Comparison of ENCODE assay signal across 8 cellular contexts in the genomic region with DNA sequence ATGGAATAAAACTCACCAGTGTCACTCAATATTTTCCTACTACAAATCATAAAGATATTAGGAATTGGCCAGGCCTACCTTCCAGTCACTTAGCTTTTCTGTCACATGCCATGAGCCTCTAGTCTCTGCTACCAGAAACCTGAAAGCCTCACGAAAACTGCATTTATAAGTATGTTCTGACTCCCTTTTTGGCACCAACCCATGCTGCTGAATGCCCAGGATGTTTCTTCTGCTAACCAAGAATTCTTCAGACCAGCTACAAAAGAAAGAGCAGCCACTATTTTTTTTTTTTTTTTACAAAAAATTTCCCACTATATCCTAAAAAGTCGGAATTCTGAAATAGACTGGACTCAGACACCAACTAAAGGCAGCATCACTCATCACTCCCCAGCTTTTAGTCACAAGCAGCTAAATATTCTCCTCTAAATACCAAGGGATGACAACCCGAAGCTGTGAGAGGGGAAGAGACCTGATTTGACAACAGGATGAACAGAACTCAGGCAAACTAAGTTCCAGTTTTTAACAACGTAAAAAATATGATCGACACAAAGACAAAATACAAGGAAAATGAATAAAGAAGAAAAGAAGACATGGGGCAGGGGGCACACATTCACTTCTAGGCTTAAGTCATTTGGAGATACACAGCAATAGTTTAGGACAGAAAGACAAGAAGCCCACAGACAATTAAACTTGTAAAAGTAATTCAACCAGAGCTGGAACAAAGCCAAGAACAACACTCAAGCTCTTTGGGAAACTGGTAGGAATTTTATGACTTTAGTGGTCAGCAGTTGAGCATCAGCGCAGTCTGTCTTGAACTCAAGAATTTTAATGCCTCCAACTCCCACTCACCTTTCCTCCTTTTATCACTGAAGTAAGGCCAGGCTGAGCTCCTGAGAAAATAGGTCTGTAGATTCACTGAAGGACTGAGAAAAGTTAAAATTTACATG. TPM values are rescaled to one million over a fixed set of nuclear protein-coding genes. Genes with fewer than 3 reads are reported as not detected.
DNase-seq lines count a peak whose midpoint lies in the region; ATAC-seq and TF ChIP-seq lines count a peak whose summit lies in the region.

No MANE protein-coding gene starts in this region.

- no peaks in the 10 kb centered on the region for H3K9me3 Mint-ChIP-seq in neural crest cell

- H3K27ac ChIP-seq in heart right ventricle (peak overlapping the region in 9 of 10 donors; percentile 92 to 99 (median 97)), PC-3 (ENCODE audit: low read length) (peak overlapping the region; percentile 93)
- peak overlapping the region; percentile 97 for H3K27ac ChIP-seq in effector memory CD4-positive, alpha-beta T cell (ENCODE audit: insufficient read depth, low read length, poor library complexity, severe bottlenecking)

- H3K4me1 ChIP-seq in heart right ventricle (peaks cover 0 to 65% (median 59%) of the 10 kb centered on the region in 9 donors), PC-3 (ENCODE audit: insufficient read depth, low read length) (peaks cover 48% of the 10 kb centered on the region)
- H3K4me1 ChIP-seq in effector memory CD4-positive, alpha-beta T cell (ENCODE audit: control insufficient read depth, insufficient read depth, low read length, poor library complexity, severe bottlenecking) = peaks cover 17% of the 10 kb centered on the region

- H3F3A ChIP-seq in PC-3 (ENCODE audit: low read length, unreplicated experiment) = peaks cover 8% of the 10 kb centered on the region

- H3K9me3 ChIP-seq in heart right ventricle (no peaks in the 10 kb centered on the region), PC-3 (ENCODE audit: low read length) (no peaks in the 10 kb centered on the region)
- no peaks in the 10 kb centered on the region for H3K9me3 ChIP-seq in effector memory CD4-positive, alpha-beta T cell (ENCODE audit: control insufficient read depth, low read length)

- H3K27me3 Mint-ChIP-seq in neural crest cell (ENCODE audit: low read depth) = peaks cover 13% of the 10 kb centered on the region

- H3K27me3 ChIP-seq in heart right ventricle (no peaks in the 10 kb centered on the region), PC-3 (ENCODE audit: low read length) (no peaks in the 10 kb centered on the region)
- H3K27me3 ChIP-seq in effector memory CD4-positive, alpha-beta T cell (replicated peaks; ENCODE audit: control insufficient read depth, insufficient read depth, low read length, poor library complexity, severe bottlenecking) = no peaks in the 10 kb centered on the region

- H3K79me2 ChIP-seq in PC-3 (ENCODE audit: low read length) = peaks cover 68% of the 10 kb centered on the region

- peaks cover 38% of the 10 kb centered on the region for H4K20me1 ChIP-seq in PC-3 (ENCODE audit: low read length)

- CTCF ChIA-PET in PC-3 (lab: Charles Lee) = interaction anchor here (0.7 to 2.4 kb wide), 4 partner anchors 9 to 572 kb away, joined by 3 to 12 read pairs (median 6); no protein-coding TSS in a partner anchor

- no peak overlapping the region for H2AFZ ChIP-seq in PC-3 (ENCODE audit: low read length)

- peak in 1 of 2 donors; percentile 21 for DNase-seq in heart right ventricle
- no peak for DNase-seq in cardiac septum (ENCODE audit: low spot score)
- DNase-seq in PC-3 = peak; percentile 91
- DNase-seq in effector memory CD4-positive, alpha-beta T cell = no peak
- no peak for DNase-seq in neural crest cell (ENCODE audit: low read depth, low spot score)
- no peak for DNase-seq in NCI-H1694 treated with DMSO at 0.1 percent for 48 hours (lab: John Stamatoyannopoulos, UW)

- BruUV-seq in PC-3 (replicated peaks; lab: Mats Ljungman, UMichigan) = no TSS peak

- H3K4me3 ChIP-seq in heart right ventricle (peak overlapping the region; percentile 65 to 100 (median 78)), PC-3 (ENCODE audit: low read length) (peak overlapping the region; percentile 90)
- peak overlapping the region; percentile 78 for H3K4me3 ChIP-seq in effector memory CD4-positive, alpha-beta T cell (ENCODE audit: insufficient read depth, low read depth, low read length, poor library complexity, severe bottlenecking)

- no peaks in the 10 kb centered on the region for H3K9me2 ChIP-seq in PC-3 (replicated peaks; ENCODE audit: low read length)

- H3K9ac ChIP-seq in PC-3 (ENCODE audit: low read length) = peak overlapping the region; percentile 96

- 25 to 36% methylated on average over 6 of the region's 6 CpGs for WGBS in heart right ventricle, 2 donors

- POLR2A ChIA-PET in PC-3 (lab: Charles Lee; ENCODE audit: unreplicated experiment) = interaction anchor here (0.6 to 0.7 kb wide), 3 partner anchors 8 to 132 kb away, joined by 3 to 8 read pairs (median 3); no protein-coding TSS in a partner anchor

- ATAC-seq in heart right ventricle (no peak), PC-3 (peak; percentile 45), HG03342 (IDR thresholded peaks at IDR 0.05; ENCODE audit: unreplicated experiment) (no peak), GM21526 (IDR thresholded peaks at IDR 0.05; ENCODE audit: low FRiP score, unreplicated experiment) (no peak)

- peak overlapping the region; percentile 4 for H3K27ac Mint-ChIP-seq in neural crest cell (ENCODE audit: unreplicated experiment)

- H3K4me2 ChIP-seq in PC-3 (ENCODE audit: low read length) = peak overlapping the region; percentile 92

- intact Hi-C loops in heart right ventricle (cut with DNase I) = loop anchor here in 1 of 10 donors (5.0 kb wide), 1 partner anchor 53 kb away; the partner anchor contains the start of gene PEA15
- intact Hi-C loops in cardiac septum (cut with DNase I) = no loop called here
- intact Hi-C loops in PC-3 (cut with micrococcal nuclease) = no loop called here

- H3K4me3 Mint-ChIP-seq in neural crest cell = peak overlapping the region; percentile 100

- H3K36me3 ChIP-seq in heart right ventricle (peaks cover 0 to 14% (median 0%) of the 10 kb centered on the region in 9 donors), PC-3 (ENCODE audit: low read depth, low read length) (peaks cover 6% of the 10 kb centered on the region; the same call in 1 of the 2 replicates)
- no peaks in the 10 kb centered on the region for H3K36me3 ChIP-seq in effector memory CD4-positive, alpha-beta T cell (ENCODE audit: control insufficient read depth, insufficient read depth, low read length)

- peaks cover 44% of the 10 kb centered on the region for H3K4me1 Mint-ChIP-seq in neural crest cell

- TF ChIP-seq CTCF in heart right ventricle (IDR thresholded peaks at IDR 0.05) (no peak), PC-3 (conservative IDR thresholded peaks at IDR 0.05; ENCODE audit: low read depth, low read length) (no peak), neural crest cell (conservative IDR thresholded peaks at IDR 0.05) (no peak)

- H3K36me3 Mint-ChIP-seq in neural crest cell (ENCODE audit: low read depth) = no peaks in the 10 kb centered on the region

RNA-seq across cellular contexts. Expression of gene DCAF8, which starts 1.6 kb away (rescaled TPM):
- 100 to 1,000 TPM; 122 to 171 (median 154) TPM for total RNA-seq in heart right ventricle
- polyA plus RNA-seq in heart right ventricle = 100 to 1,000 TPM in 1 of 2 donors, 10 to 100 TPM in 1; 47.1 to 101 TPM
- total RNA-seq in cardiac septum = 123 TPM
- total RNA-seq in PC-3 (2014; rRNA removed) = 122 and 139 TPM in 2 replicates
- total RNA-seq in neural crest cell = 124 and 130 TPM in 2 replicates

RNA-seq across cellular contexts. Expression of gene PEX19, which starts 24.2 kb away (rescaled TPM):
- total RNA-seq in heart right ventricle = 100 to 1,000 TPM in 1 of 10 donors, 10 to 100 TPM in 9; 72.9 to 100 (median 94.1) TPM
- 10 to 100 TPM; 11.9 to 25.2 TPM for polyA plus RNA-seq in heart right ventricle
- total RNA-seq in cardiac septum = 68.9 TPM
- 63.2 and 65.4 TPM in 2 replicates for total RNA-seq in PC-3 (2014; rRNA removed)
- 85.5 and 87.4 TPM in 2 replicates for total RNA-seq in neural crest cell

RNA-seq across cellular contexts. Expression of gene PEA15, which starts 55.5 kb away (rescaled TPM):
- total RNA-seq in heart right ventricle = 100 to 1,000 TPM; 213 to 451 (median 271) TPM
- polyA plus RNA-seq in heart right ventricle = 100 to 1,000 TPM; 244 to 536 TPM
- total RNA-seq in cardiac septum = 317 TPM
- total RNA-seq in PC-3 (2014; rRNA removed) = 90.3 and 128 TPM in 2 replicates
- 113 and 117 TPM in 2 replicates for total RNA-seq in neural crest cell
